In genomic region chr17:75257228-75257627, GRCh38 we compare ENCODE assay signal across 6 cellular contexts. TPM values are rescaled to one million over a fixed set of nuclear protein-coding genes. Genes with fewer than 3 reads are reported as not detected.
DNase-seq lines count a peak whose midpoint lies in the region; ATAC-seq and TF ChIP-seq lines count a peak whose summit lies in the region.
"Not testable (repeated sequence)": the region's sequence is repeated elsewhere in the genome, so short reads cannot be mapped to it uniquely, and the experiment has no call there.

No MANE protein-coding gene starts in this region.

- ATAC-seq in central memory CD8-positive, alpha-beta T cell (replicated peaks; ENCODE audit: extremely low read depth, poor library complexity, severe bottlenecking); natural killer cell treated with Interleukin-12 subunit alpha and Interleukin-12 subunit beta and Interleukin-15 and Interleukin-18, amount 100 ng/mL, for 72 hours: not testable (repeated sequence)

- H3K4me3 Mint-ChIP-seq in CD14-positive monocyte; T-helper 2 cell treated with Interferon-gamma antibody and Interleukin-4, amounts not matched to agents 5 μg/mL and 100 μg/mL, for 36 hours; activated T-cell treated with anti-CD3 and anti-CD28 coated beads, Interleukin-2, amount 50 U/mL, for 24 hours; central memory CD8-positive, alpha-beta T cell; natural killer cell treated with Interleukin-12 subunit alpha and Interleukin-12 subunit beta and Interleukin-15 and Interleukin-18, amount 100 ng/mL, for 72 hours: not testable (repeated sequence)
- H3K4me3 Mint-ChIP-seq in activated naive CD8-positive, alpha-beta T cell = peak overlapping the region; percentile 31

- not testable (repeated sequence) for H3K27me3 Mint-ChIP-seq in CD14-positive monocyte (ENCODE audit: low read depth in 3 of 3); T-helper 2 cell treated with Interferon-gamma antibody and Interleukin-4, amounts not matched to agents 5 μg/mL and 100 μg/mL, for 36 hours (ENCODE audit: low read depth); activated T-cell treated with anti-CD3 and anti-CD28 coated beads, Interleukin-2, amount 50 U/mL, for 24 hours; activated naive CD8-positive, alpha-beta T cell; central memory CD8-positive, alpha-beta T cell; natural killer cell treated with Interleukin-12 subunit alpha and Interleukin-12 subunit beta and Interleukin-15 and Interleukin-18, amount 100 ng/mL, for 72 hours

- not testable (repeated sequence) for DNase-seq in CD14-positive monocyte (ENCODE audit: low spot score); T-helper 2 cell treated with Interferon-gamma antibody and Interleukin-4, amounts not matched to agents 5 μg/mL and 100 μg/mL, for 36 hours (ENCODE audit: low spot score); activated T-cell treated with anti-CD3 and anti-CD28 coated beads, Interleukin-2, amount 50 U/mL, for 24 hours; central memory CD8-positive, alpha-beta T cell (ENCODE audit: low spot score in 2 of 2); natural killer cell treated with Interleukin-12 subunit alpha and Interleukin-12 subunit beta and Interleukin-15 and Interleukin-18, amount 100 ng/mL, for 72 hours (ENCODE audit: low spot score)

- intact Hi-C loops in CD14-positive monocyte (cut with micrococcal nuclease) = not testable (repeated sequence)

- H3K27ac Mint-ChIP-seq in CD14-positive monocyte = peak overlapping the region in 6 of 7 donors; percentile 26 to 92 (median 84)
- H3K27ac Mint-ChIP-seq in T-helper 2 cell treated with Interferon-gamma antibody and Interleukin-4, amounts not matched to agents 5 μg/mL and 100 μg/mL, for 36 hours = peak overlapping the region; percentile 17
- peak overlapping the region; percentile 69 for H3K27ac Mint-ChIP-seq in activated T-cell treated with anti-CD3 and anti-CD28 coated beads, Interleukin-2, amount 50 U/mL, for 24 hours
- peak overlapping the region; percentile 85 for H3K27ac Mint-ChIP-seq in activated naive CD8-positive, alpha-beta T cell
- peak overlapping the region; percentile 27 for H3K27ac Mint-ChIP-seq in central memory CD8-positive, alpha-beta T cell (ENCODE audit: low read depth)
- H3K27ac Mint-ChIP-seq in natural killer cell treated with Interleukin-12 subunit alpha and Interleukin-12 subunit beta and Interleukin-15 and Interleukin-18, amount 100 ng/mL, for 72 hours = peak overlapping the region; percentile 68 to 99

- H3K9me3 Mint-ChIP-seq in CD14-positive monocyte; T-helper 2 cell treated with Interferon-gamma antibody and Interleukin-4, amounts not matched to agents 5 μg/mL and 100 μg/mL, for 36 hours; activated T-cell treated with anti-CD3 and anti-CD28 coated beads, Interleukin-2, amount 50 U/mL, for 24 hours; activated naive CD8-positive, alpha-beta T cell (ENCODE audit: low read depth); central memory CD8-positive, alpha-beta T cell; natural killer cell treated with Interleukin-12 subunit alpha and Interleukin-12 subunit beta and Interleukin-15 and Interleukin-18, amount 100 ng/mL, for 72 hours: not testable (repeated sequence)

- not testable (repeated sequence) for TF ChIP-seq CTCF in CD14-positive monocyte (IDR thresholded peaks at IDR 0.05)

- H3K36me3 Mint-ChIP-seq in CD14-positive monocyte = peaks cover 16 to 24% of the 10 kb centered on the region in 2 donors
- H3K36me3 Mint-ChIP-seq in T-helper 2 cell treated with Interferon-gamma antibody and Interleukin-4, amounts not matched to agents 5 μg/mL and 100 μg/mL, for 36 hours (ENCODE audit: low read depth); activated naive CD8-positive, alpha-beta T cell; central memory CD8-positive, alpha-beta T cell (ENCODE audit: insufficient read depth); natural killer cell treated with Interleukin-12 subunit alpha and Interleukin-12 subunit beta and Interleukin-15 and Interleukin-18, amount 100 ng/mL, for 72 hours: not testable (repeated sequence)
- peaks cover 42% of the 10 kb centered on the region for H3K36me3 Mint-ChIP-seq in activated T-cell treated with anti-CD3 and anti-CD28 coated beads, Interleukin-2, amount 50 U/mL, for 24 hours (ENCODE audit: low read depth)

- H3K4me1 Mint-ChIP-seq in CD14-positive monocyte = peaks cover 84% of the 10 kb centered on the region
- peaks cover 41% of the 10 kb centered on the region for H3K4me1 Mint-ChIP-seq in T-helper 2 cell treated with Interferon-gamma antibody and Interleukin-4, amounts not matched to agents 5 μg/mL and 100 μg/mL, for 36 hours (ENCODE audit: low read depth)
- peaks cover 78% of the 10 kb centered on the region for H3K4me1 Mint-ChIP-seq in activated T-cell treated with anti-CD3 and anti-CD28 coated beads, Interleukin-2, amount 50 U/mL, for 24 hours (ENCODE audit: low read depth)
- peaks cover 76% of the 10 kb centered on the region for H3K4me1 Mint-ChIP-seq in activated naive CD8-positive, alpha-beta T cell (ENCODE audit: low read depth)
- H3K4me1 Mint-ChIP-seq in central memory CD8-positive, alpha-beta T cell = peaks cover 95% of the 10 kb centered on the region
- H3K4me1 Mint-ChIP-seq in natural killer cell treated with Interleukin-12 subunit alpha and Interleukin-12 subunit beta and Interleukin-15 and Interleukin-18, amount 100 ng/mL, for 72 hours (ENCODE audit: low read depth in 2 of 2) = peaks cover 76 to 79% of the 10 kb centered on the region in 2 donors

RNA-seq across cellular contexts. Expression of gene GGA3, which starts 4.2 kb away (rescaled TPM):
- polyA plus RNA-seq in CD14-positive monocyte = 10 to 100 TPM in 1 of 2 donors, 1 to 10 TPM in 1; 4.3 to 15.7 TPM
- 100 to 1,000 TPM in 1 of 2 donors, 10 to 100 TPM in 1; 77.3 to 111 TPM for total RNA-seq in natural killer cell treated with Interleukin-12 subunit alpha and Interleukin-12 subunit beta and Interleukin-15 and Interleukin-18, amount 100 ng/mL, for 72 hours

RNA-seq across cellular contexts. Expression of gene MRPS7, which starts 4.5 kb away (rescaled TPM):
- 100 to 1,000 TPM; 101 to 122 TPM for polyA plus RNA-seq in CD14-positive monocyte
- total RNA-seq in natural killer cell treated with Interleukin-12 subunit alpha and Interleukin-12 subunit beta and Interleukin-15 and Interleukin-18, amount 100 ng/mL, for 72 hours = 10 to 100 TPM; 76.4 to 82.8 TPM

RNA-seq across cellular contexts. Expression of gene MIF4GD, which starts 13.8 kb away (rescaled TPM):
- 100 to 1,000 TPM in 1 of 2 donors, 10 to 100 TPM in 1; 80.6 to 103 TPM for polyA plus RNA-seq in CD14-positive monocyte
- total RNA-seq in natural killer cell treated with Interleukin-12 subunit alpha and Interleukin-12 subunit beta and Interleukin-15 and Interleukin-18, amount 100 ng/mL, for 72 hours = 10 to 100 TPM; 32.3 to 35.2 TPM

RNA-seq across cellular contexts. Expression of gene SLC25A19, which starts 32.0 kb away (rescaled TPM):
- polyA plus RNA-seq in CD14-positive monocyte = 10 to 100 TPM; 14.4 to 18.8 TPM
- total RNA-seq in natural killer cell treated with Interleukin-12 subunit alpha and Interleukin-12 subunit beta and Interleukin-15 and Interleukin-18, amount 100 ng/mL, for 72 hours = 100 to 1,000 TPM in 1 of 2 donors, 10 to 100 TPM in 1; 53.0 to 140 TPM

RNA-seq across cellular contexts. Expression of gene NUP85, which starts 51.7 kb away (rescaled TPM):
- polyA plus RNA-seq in CD14-positive monocyte = 10 to 100 TPM; 36.3 to 38.7 TPM
- 100 to 1,000 TPM in 1 of 2 donors, 10 to 100 TPM in 1; 94.1 to 202 TPM for total RNA-seq in natural killer cell treated with Interleukin-12 subunit alpha and Interleukin-12 subunit beta and Interleukin-15 and Interleukin-18, amount 100 ng/mL, for 72 hours

Comparison
In these comparisons a context has a peak if more than half of its experiments do, and no peak if none do; other contexts are left out.
1. H3K27ac Mint-ChIP-seq: peak in every context shown above with its lines; median percentile 85 in activated naive CD8-positive, alpha-beta T cell; 84 in CD14-positive monocyte; 84 in natural killer cell treated with Interleukin-12 subunit alpha and Interleukin-12 subunit beta and Interleukin-15 and Interleukin-18, amount 100 ng/mL, for 72 hours; 69 in activated T-cell treated with anti-CD3 and anti-CD28 coated beads, Interleukin-2, amount 50 U/mL, for 24 hours; 27 in central memory CD8-positive, alpha-beta T cell; 17 in T-helper 2 cell treated with Interferon-gamma antibody and Interleukin-4, amounts not matched to agents 5 μg/mL and 100 μg/mL, for 36 hours.